In genomic region chr17:13008461-13008860, GRCh38 we compare ENCODE assay signal across 24 cellular contexts. TPM values are rescaled to one million over a fixed set of nuclear protein-coding genes. Genes with fewer than 3 reads are reported as not detected.
DNase-seq lines count a peak whose midpoint lies in the region; ATAC-seq, FAIRE-seq and TF ChIP-seq lines count a peak whose summit lies in the region.
"Had no signal": no experiment of that assay in that cellular context is flagged by ENCODE, and none has a peak within 500 bp of the region (broad histone marks: within the 10 kb centered on the region; RNA-seq: fewer than 3 reads in every experiment).

No MANE protein-coding gene starts in this region.

- H3K9ac ChIP-seq in mammary epithelial cell (ENCODE audit: insufficient read depth, low read length), result no peak overlapping the region
- no peak overlapping the region for H3K9ac ChIP-seq in kidney (ENCODE audit: low read length in 2 of 2)

- peaks cover 93% of the 10 kb centered on the region for H3K36me3 Mint-ChIP-seq in MCF 10A (ENCODE audit: insufficient read depth, unreplicated experiment)
- peaks cover 46 to 48% of the 10 kb centered on the region in 2 donors for H3K36me3 Mint-ChIP-seq in stimulated activated naive B cell treated with anti-CD40 and anti-IgM and Interleukin-4, amounts not matched to agents 10 μg/mL and 1 μg/mL and 100 μg/mL, for 72 hours

- TF ChIP-seq CTCF in MCF 10A (IDR thresholded peaks at IDR 0.05; ENCODE audit: unreplicated experiment) (no peak), mammary epithelial cell (conservative IDR thresholded peaks at IDR 0.05 in 1 of 2, IDR thresholded peaks at IDR 0.05 in 1 of 2; ENCODE audit: extremely low read depth in 1 of 2, insufficient read depth in 1 of 2, low read depth in 1 of 2, low read length in 2 of 2) (no peak), kidney (IDR thresholded peaks at IDR 0.05; ENCODE audit: borderline replicate concordance, extremely low read depth, insufficient read depth) (no peak)

- 93% methylated on average over 8 of the region's 8 CpGs for WGBS in mammary epithelial cell (ENCODE audit: low coverage, missing lambda C conversion rate)
- 91 to 97% methylated on average over 8 of the region's 8 CpGs for WGBS in aorta, 2 donors

- H3K27me3 ChIP-seq in mammary epithelial cell (ENCODE audit: insufficient read depth, low read length) (no peaks in the 10 kb centered on the region), aorta (ENCODE audit: control insufficient read depth in 1 of 2, insufficient read depth in 2 of 2, low read length in 1 of 2) (no peaks in the 10 kb centered on the region)

- no peaks in the 10 kb centered on the region for H4K20me1 ChIP-seq in mammary epithelial cell (ENCODE audit: insufficient read depth, low read length)

- H3K4me1 Mint-ChIP-seq in MCF 10A (ENCODE audit: insufficient read depth, unreplicated experiment), result no peaks in the 10 kb centered on the region
- peaks cover 0 to 5% of the 10 kb centered on the region in 2 donors for H3K4me1 Mint-ChIP-seq in stimulated activated naive B cell treated with anti-CD40 and anti-IgM and Interleukin-4, amounts not matched to agents 10 μg/mL and 1 μg/mL and 100 μg/mL, for 72 hours

- H3K79me2 ChIP-seq in mammary epithelial cell (ENCODE audit: insufficient read depth, low read length), result peaks cover 14% of the 10 kb centered on the region

- CTCF ChIA-PET in MCF 10A (lab: Yijun Ruan, JAX) (interaction anchor here (0.8 to 1.5 kb wide), 6 partner anchors 16 to 750 kb away, joined by 3 to 5 read pairs (median 4); no protein-coding TSS in a partner anchor), mammary epithelial cell (lab: Charles Lee; ENCODE audit: low non-redundant PET) (no interaction called here)

- H3K4me3 ChIP-seq in mammary epithelial cell (replicated peaks in 1 of 3; ENCODE audit: insufficient read depth in 1 of 3, low read depth in 2 of 3, low read length in 3 of 3) (no peak overlapping the region), kidney (ENCODE audit: low read length in 2 of 2) (no peak overlapping the region), aorta (ENCODE audit: low read length in 2 of 2) (no peak overlapping the region)
- H3K4me3 ChIP-seq: A549, GM12878, HAP-1 had no signal

- H3K4me1 ChIP-seq in mammary epithelial cell (ENCODE audit: insufficient read depth, low read length) (no peaks in the 10 kb centered on the region), kidney (ENCODE audit: control insufficient read depth in 1 of 2, insufficient read depth in 1 of 2, low read depth in 1 of 2, low read length in 2 of 2) (no peaks in the 10 kb centered on the region), aorta (ENCODE audit: control insufficient read depth in 1 of 2, insufficient read depth in 2 of 2, low read length in 2 of 2) (no peaks in the 10 kb centered on the region)
- H3K4me1 ChIP-seq: A549, Caco-2, HAP-1 had no signal

- intact Hi-C loops in MCF 10A (cut with micrococcal nuclease), result loop anchor here (10.0 kb wide), 1 partner anchor 464 kb away; no protein-coding TSS in a partner anchor
- intact Hi-C loops in mammary epithelial cell (cut with micrococcal nuclease), result no loop called here
- intact Hi-C loops in kidney (cut with DNase I), result no loop called here
- intact Hi-C loops in posterior vena cava (cut with DNase I), result loop anchor here in 1 of 2 donors (10.0 kb wide), 1 partner anchor 824 kb away; no protein-coding TSS in a partner anchor
- intact Hi-C loops in aorta (cut with DNase I), result loop anchor here in 1 of 2 donors (10.0 kb wide), 1 partner anchor 464 kb away; no protein-coding TSS in a partner anchor

- BruUV-seq in MCF 10A (replicated peaks; lab: Mats Ljungman, UMichigan), result no TSS peak
- no TSS peak for BruUV-seq in mammary epithelial cell (replicated peaks; lab: Mats Ljungman, UMichigan)

- H2AFZ ChIP-seq in mammary epithelial cell (ENCODE audit: low read depth, low read length), result no peak overlapping the region

- no peak for DNase-seq in MCF 10A (ENCODE audit: unreplicated experiment)
- no peak for DNase-seq in mammary epithelial cell
- peak; percentile 62 for DNase-seq in G401 (ENCODE audit: low spot score)
- peak; percentile 2 for DNase-seq in kidney
- DNase-seq in posterior vena cava (ENCODE audit: low spot score), result peak; percentile 26
- no peak for DNase-seq in stimulated activated naive B cell treated with anti-CD40 and anti-IgM and Interleukin-4, amounts not matched to agents 10 μg/mL and 1 μg/mL and 100 μg/mL, for 72 hours
- no peak for DNase-seq in aorta
- DNase-seq: 8988T; ACHN; AML-193; C1 segment of cervical spinal cord; Caco-2; CD8-positive, alpha-beta T cell; DMS153; DND-41; GDM1; GOT3; HFFc6 had no signal

- POLR2A ChIA-PET in MCF 10A (lab: Yijun Ruan, JAX), result interaction anchor here (1.1 kb wide), 1 partner anchor 9 kb away, joined by 7 read pairs; the partner anchor contains the start of gene ELAC2

- no peak overlapping the region for H3K4me3 Mint-ChIP-seq in MCF 10A (ENCODE audit: unreplicated experiment)
- no peak overlapping the region for H3K4me3 Mint-ChIP-seq in stimulated activated naive B cell treated with anti-CD40 and anti-IgM and Interleukin-4, amounts not matched to agents 10 μg/mL and 1 μg/mL and 100 μg/mL, for 72 hours
- H3K4me3 Mint-ChIP-seq: CD8-positive, alpha-beta T cell; HFFc6 had no signal

- dilution Hi-C loops in mammary epithelial cell (cut with HindIII; ENCODE audit: low sequenced_read_pairs), result no loop called here

- peaks cover 57% of the 10 kb centered on the region for H3K36me3 ChIP-seq in mammary epithelial cell (ENCODE audit: insufficient read depth, low read length)
- H3K36me3 ChIP-seq in kidney (ENCODE audit: control insufficient read depth in 1 of 2, insufficient read depth in 2 of 2, low read length in 2 of 2), result peaks cover 36 to 39% of the 10 kb centered on the region in 2 donors
- H3K36me3 ChIP-seq in aorta (ENCODE audit: control insufficient read depth in 1 of 2, insufficient read depth in 2 of 2, low read length in 1 of 2), result peaks cover 8 to 16% of the 10 kb centered on the region in 2 donors

- H3K27ac Mint-ChIP-seq in MCF 10A (ENCODE audit: low read depth, unreplicated experiment), result peak overlapping the region; percentile 18
- no peak overlapping the region for H3K27ac Mint-ChIP-seq in stimulated activated naive B cell treated with anti-CD40 and anti-IgM and Interleukin-4, amounts not matched to agents 10 μg/mL and 1 μg/mL and 100 μg/mL, for 72 hours
- H3K27ac Mint-ChIP-seq: CD8-positive, alpha-beta T cell; HFFc6 had no signal

- H3K27me3 Mint-ChIP-seq in MCF 10A (ENCODE audit: insufficient read depth, unreplicated experiment), result no peaks in the 10 kb centered on the region
- H3K27me3 Mint-ChIP-seq in stimulated activated naive B cell treated with anti-CD40 and anti-IgM and Interleukin-4, amounts not matched to agents 10 μg/mL and 1 μg/mL and 100 μg/mL, for 72 hours, result no peaks in the 10 kb centered on the region

- ATAC-seq in GM21717 (IDR thresholded peaks at IDR 0.05; ENCODE audit: unreplicated experiment) (no peak), aorta (ENCODE audit: low FRiP score) (no peak)
- no peak for ATAC-seq in stimulated activated naive B cell treated with anti-CD40 and anti-IgM and Interleukin-4, amounts not matched to agents 10 μg/mL and 1 μg/mL and 100 μg/mL, for 72 hours (replicated peaks)
- ATAC-seq: A549; CD8-positive, alpha-beta T cell; GM12878 had no signal

- H3K4me2 ChIP-seq in mammary epithelial cell (ENCODE audit: insufficient read depth, low read depth, low read length), result no peak overlapping the region
- H3K4me2 ChIP-seq: A549 had no signal

- in situ Hi-C loops in mammary epithelial cell (cut with MboI; ENCODE audit: low sequenced_read_pairs in 2 of 2) (loop anchor here (25.0 kb wide), 1 partner anchor 821 kb away; no protein-coding TSS in a partner anchor), G401 (cut with HindIII; ENCODE audit: low sequenced_read_pairs) (no loop called here)

- FAIRE-seq in kidney (lab: Jason Lieb, UNC), result no peak
- FAIRE-seq: A549, GM12878, GM19239, H54 had no signal

- H3K27ac ChIP-seq in mammary epithelial cell (ENCODE audit: insufficient read depth, low read depth, low read length) (no peak overlapping the region), kidney (ENCODE audit: low read depth in 2 of 2, low read length in 2 of 2) (no peak overlapping the region), aorta (ENCODE audit: low read depth in 1 of 2, low read length in 2 of 2) (no peak overlapping the region)
- H3K27ac ChIP-seq: A549 had no signal

- H3K9me3 ChIP-seq in mammary epithelial cell (replicated peaks; ENCODE audit: insufficient read depth, low read length) (no peaks in the 10 kb centered on the region), kidney (ENCODE audit: control insufficient read depth in 1 of 2, low read length in 2 of 2) (no peaks in the 10 kb centered on the region), aorta (ENCODE audit: control insufficient read depth, low read length) (no peaks in the 10 kb centered on the region)
- H3K9me3 ChIP-seq: A549, Caco-2, HAP-1 had no signal

- H3K9me3 Mint-ChIP-seq in MCF 10A (ENCODE audit: unreplicated experiment), result no peaks in the 10 kb centered on the region
- H3K9me3 Mint-ChIP-seq in stimulated activated naive B cell treated with anti-CD40 and anti-IgM and Interleukin-4, amounts not matched to agents 10 μg/mL and 1 μg/mL and 100 μg/mL, for 72 hours, result no peaks in the 10 kb centered on the region
- H3K9me3 Mint-ChIP-seq: CD8-positive, alpha-beta T cell; HFFc6 had no signal

RNA-seq across cellular contexts. Expression of gene ELAC2, which starts 9.4 kb away (rescaled TPM):
- total RNA-seq in MCF 10A (2022) (67.1 and 67.4 TPM in 2 replicates), mammary epithelial cell (100 to 1,000 TPM in 1 of 2 donors, 10 to 100 TPM in 1; 69.9 to 107 TPM), kidney (57.4 TPM), posterior vena cava (10 to 100 TPM; 39.8 to 44.1 TPM), aorta (10 to 100 TPM; 29.2 to 47.5 TPM)
- polyA plus RNA-seq in mammary epithelial cell (88.5 TPM), kidney (ENCODE audit: insufficient read depth, low read depth, low replicate concordance) (29.7 TPM), aorta (10 to 100 TPM; 10.8 to 53.8 TPM)
- 142 TPM for polyA minus RNA-seq in mammary epithelial cell
- total RNA-seq in G401 (2014; rRNA removed; shearing (Covaris generic)), result 114 and 119 TPM in 2 replicates

Comparison
In these comparisons a context has a peak if more than half of its experiments do, and no peak if none do; other contexts are left out.
1. DNase-seq: peak in G401 (single experiment), kidney (single experiment) and posterior vena cava (single experiment); none in MCF 10A (single experiment), mammary epithelial cell (single experiment), stimulated activated naive B cell treated with anti-CD40 and anti-IgM and Interleukin-4, amounts not matched to agents 10 μg/mL and 1 μg/mL and 100 μg/mL, for 72 hours (single experiment) and aorta (0 of 2).